8 cellular contexts compared by ENCODE assay signal in the genomic region with DNA sequence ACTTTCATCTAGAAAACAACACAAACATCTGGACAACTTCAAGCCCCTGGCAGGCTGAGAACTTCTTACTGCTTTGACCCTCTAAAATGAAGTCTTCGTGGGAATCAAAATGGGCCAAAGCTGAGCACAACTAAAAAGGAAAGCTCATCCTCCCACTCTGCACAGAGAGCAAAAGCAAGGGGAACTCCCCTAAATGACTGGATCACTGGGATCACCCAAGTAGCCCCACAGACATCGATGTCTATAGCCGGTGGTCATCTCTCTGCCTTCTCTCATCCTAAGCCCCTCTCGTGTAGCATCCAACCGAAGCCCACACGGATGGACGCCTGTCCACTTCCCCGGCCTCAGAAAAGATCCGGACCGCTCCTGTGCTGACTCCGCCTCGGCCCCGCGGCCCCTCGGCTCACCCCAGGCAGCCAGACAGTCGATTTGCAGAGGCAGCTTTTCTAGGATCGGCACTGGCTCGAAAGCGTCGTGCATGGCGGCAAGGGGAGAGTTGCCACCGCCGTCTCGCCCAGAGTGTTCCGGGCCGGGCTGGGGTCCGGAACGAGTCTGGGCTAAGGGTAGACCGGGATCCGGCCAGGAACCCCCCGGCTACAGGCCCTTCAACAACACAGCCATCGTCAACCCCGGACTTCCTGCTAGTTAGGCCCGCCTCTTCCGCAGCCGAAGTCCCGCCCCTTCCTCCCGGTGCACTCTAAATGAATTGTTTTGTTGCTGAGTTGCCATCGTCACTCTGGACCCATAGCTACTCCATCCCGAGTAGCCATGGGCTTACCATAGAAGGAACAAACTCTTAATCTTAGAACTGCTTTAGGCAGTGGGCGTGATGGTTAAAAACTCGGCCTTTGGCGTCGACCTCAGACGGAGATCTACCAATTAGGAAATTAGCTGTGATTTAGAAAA. TPM values are rescaled to one million over a fixed set of nuclear protein-coding genes. Genes with fewer than 3 reads are reported as not detected.
DNase-seq lines count a peak whose midpoint lies in the region; ATAC-seq and TF ChIP-seq lines count a peak whose summit lies in the region.

A gene with protein sequence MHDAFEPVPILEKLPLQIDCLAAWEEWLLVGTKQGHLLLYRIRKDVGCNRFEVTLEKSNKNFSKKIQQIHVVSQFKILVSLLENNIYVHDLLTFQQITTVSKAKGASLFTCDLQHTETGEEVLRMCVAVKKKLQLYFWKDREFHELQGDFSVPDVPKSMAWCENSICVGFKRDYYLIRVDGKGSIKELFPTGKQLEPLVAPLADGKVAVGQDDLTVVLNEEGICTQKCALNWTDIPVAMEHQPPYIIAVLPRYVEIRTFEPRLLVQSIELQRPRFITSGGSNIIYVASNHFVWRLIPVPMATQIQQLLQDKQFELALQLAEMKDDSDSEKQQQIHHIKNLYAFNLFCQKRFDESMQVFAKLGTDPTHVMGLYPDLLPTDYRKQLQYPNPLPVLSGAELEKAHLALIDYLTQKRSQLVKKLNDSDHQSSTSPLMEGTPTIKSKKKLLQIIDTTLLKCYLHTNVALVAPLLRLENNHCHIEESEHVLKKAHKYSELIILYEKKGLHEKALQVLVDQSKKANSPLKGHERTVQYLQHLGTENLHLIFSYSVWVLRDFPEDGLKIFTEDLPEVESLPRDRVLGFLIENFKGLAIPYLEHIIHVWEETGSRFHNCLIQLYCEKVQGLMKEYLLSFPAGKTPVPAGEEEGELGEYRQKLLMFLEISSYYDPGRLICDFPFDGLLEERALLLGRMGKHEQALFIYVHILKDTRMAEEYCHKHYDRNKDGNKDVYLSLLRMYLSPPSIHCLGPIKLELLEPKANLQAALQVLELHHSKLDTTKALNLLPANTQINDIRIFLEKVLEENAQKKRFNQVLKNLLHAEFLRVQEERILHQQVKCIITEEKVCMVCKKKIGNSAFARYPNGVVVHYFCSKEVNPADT (minus strand): TSS at position 631 of the 906 bp plus-strand sequence. CDS start 151 bp downstream, at position 480.

- peaks cover 10% of the 10 kb centered on the region for H3K36me3 Mint-ChIP-seq in activated naive CD4-positive, alpha-beta T cell treated with anti-CD3 and anti-CD28 coated beads, Interleukin-2, amount 50 U/mL, for 24 hours

- no peak for TF ChIP-seq CTCF in HFF-Myc (IDR thresholded peaks at IDR 0.05; ENCODE audit: low read depth, low read length, missing control alignments)

- peaks cover 42% of the 10 kb centered on the region for H3K4me1 Mint-ChIP-seq in activated naive CD4-positive, alpha-beta T cell treated with anti-CD3 and anti-CD28 coated beads, Interleukin-2, amount 50 U/mL, for 24 hours

- no peaks in the 10 kb centered on the region for H3K9me3 Mint-ChIP-seq in activated naive CD4-positive, alpha-beta T cell treated with anti-CD3 and anti-CD28 coated beads, Interleukin-2, amount 50 U/mL, for 24 hours

- H3K4me3 ChIP-seq in HFF-Myc (replicated peaks; ENCODE audit: low read depth, low read length), result peak within 1 kb of the TSS; percentile 95

- DNase-seq in GM04503 (ENCODE audit: low read depth) (peak; percentile 60), HFF-Myc (ENCODE audit: extremely low read depth, low read depth) (peak; percentile 67), NCI-H1048 (lab: John Stamatoyannopoulos, UW) (peak; percentile 33), glomerular endothelial cell (ENCODE audit: extremely low read depth, low read depth, low spot score) (peak; percentile 65), nucleus accumbens (lab: John Stamatoyannopoulos, UW) (peak; percentile 21 to 91 (median 80)), superior temporal gyrus (ENCODE audit: extremely low spot score) (peak; percentile 92)

- H3K4me3 Mint-ChIP-seq in activated naive CD4-positive, alpha-beta T cell treated with anti-CD3 and anti-CD28 coated beads, Interleukin-2, amount 50 U/mL, for 24 hours, result peak within 1 kb of the TSS; percentile 96

- no peaks in the 10 kb centered on the region for H3K27me3 Mint-ChIP-seq in activated naive CD4-positive, alpha-beta T cell treated with anti-CD3 and anti-CD28 coated beads, Interleukin-2, amount 50 U/mL, for 24 hours

- peak within 1 kb of the TSS; percentile 97 for H3K27ac Mint-ChIP-seq in activated naive CD4-positive, alpha-beta T cell treated with anti-CD3 and anti-CD28 coated beads, Interleukin-2, amount 50 U/mL, for 24 hours

- ATAC-seq in SK-N-SH treated with all-trans-retinoic acid at 6 μM for 48 hours, result peak; percentile 99

TF ChIP-seq in SK-N-SH treated with all-trans-retinoic acid at 6 μM for 48 hours, 23 proteins besides CTCF, POLR2A, EP300 and RAD21:
- TF ChIP-seq RARB (CRISPR knock-in tag; IDR thresholded peaks at IDR 0.05) (0 out of 2 replicates have a peak, but pooled peaks have one; percentile 12), GLIS3 (CRISPR knock-in tag; IDR thresholded peaks at IDR 0.05) (0 out of 2 replicates have a peak, but pooled peaks have one; percentile 22), SNAI2 (CRISPR knock-in tag; IDR thresholded peaks at IDR 0.05) (no peak), OSR1 (CRISPR knock-in tag; IDR thresholded peaks at IDR 0.05) (no peak), ZNF70 (CRISPR knock-in tag; IDR thresholded peaks at IDR 0.05) (no peak), ZNF565 (CRISPR knock-in tag; conservative IDR thresholded peaks at IDR 0.05; ENCODE audit: low read depth) (no peak), PPARA (CRISPR knock-in tag; IDR thresholded peaks at IDR 0.05; ENCODE audit: borderline replicate concordance) (no peak)
- TF ChIP-seq, protein P1, sequence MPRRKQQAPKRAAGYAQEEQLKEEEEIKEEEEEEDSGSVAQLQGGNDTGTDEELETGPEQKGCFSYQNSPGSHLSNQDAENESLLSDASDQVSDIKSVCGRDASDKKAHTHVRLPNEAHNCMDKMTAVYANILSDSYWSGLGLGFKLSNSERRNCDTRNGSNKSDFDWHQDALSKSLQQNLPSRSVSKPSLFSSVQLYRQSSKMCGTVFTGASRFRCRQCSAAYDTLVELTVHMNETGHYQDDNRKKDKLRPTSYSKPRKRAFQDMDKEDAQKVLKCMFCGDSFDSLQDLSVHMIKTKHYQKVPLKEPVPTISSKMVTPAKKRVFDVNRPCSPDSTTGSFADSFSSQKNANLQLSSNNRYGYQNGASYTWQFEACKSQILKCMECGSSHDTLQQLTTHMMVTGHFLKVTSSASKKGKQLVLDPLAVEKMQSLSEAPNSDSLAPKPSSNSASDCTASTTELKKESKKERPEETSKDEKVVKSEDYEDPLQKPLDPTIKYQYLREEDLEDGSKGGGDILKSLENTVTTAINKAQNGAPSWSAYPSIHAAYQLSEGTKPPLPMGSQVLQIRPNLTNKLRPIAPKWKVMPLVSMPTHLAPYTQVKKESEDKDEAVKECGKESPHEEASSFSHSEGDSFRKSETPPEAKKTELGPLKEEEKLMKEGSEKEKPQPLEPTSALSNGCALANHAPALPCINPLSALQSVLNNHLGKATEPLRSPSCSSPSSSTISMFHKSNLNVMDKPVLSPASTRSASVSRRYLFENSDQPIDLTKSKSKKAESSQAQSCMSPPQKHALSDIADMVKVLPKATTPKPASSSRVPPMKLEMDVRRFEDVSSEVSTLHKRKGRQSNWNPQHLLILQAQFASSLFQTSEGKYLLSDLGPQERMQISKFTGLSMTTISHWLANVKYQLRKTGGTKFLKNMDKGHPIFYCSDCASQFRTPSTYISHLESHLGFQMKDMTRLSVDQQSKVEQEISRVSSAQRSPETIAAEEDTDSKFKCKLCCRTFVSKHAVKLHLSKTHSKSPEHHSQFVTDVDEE (CRISPR knock-in tag; IDR thresholded peaks at IDR 0.05), result peak; percentile 56; the same call in 1 of the 2 replicates
- TF ChIP-seq, protein P2, sequence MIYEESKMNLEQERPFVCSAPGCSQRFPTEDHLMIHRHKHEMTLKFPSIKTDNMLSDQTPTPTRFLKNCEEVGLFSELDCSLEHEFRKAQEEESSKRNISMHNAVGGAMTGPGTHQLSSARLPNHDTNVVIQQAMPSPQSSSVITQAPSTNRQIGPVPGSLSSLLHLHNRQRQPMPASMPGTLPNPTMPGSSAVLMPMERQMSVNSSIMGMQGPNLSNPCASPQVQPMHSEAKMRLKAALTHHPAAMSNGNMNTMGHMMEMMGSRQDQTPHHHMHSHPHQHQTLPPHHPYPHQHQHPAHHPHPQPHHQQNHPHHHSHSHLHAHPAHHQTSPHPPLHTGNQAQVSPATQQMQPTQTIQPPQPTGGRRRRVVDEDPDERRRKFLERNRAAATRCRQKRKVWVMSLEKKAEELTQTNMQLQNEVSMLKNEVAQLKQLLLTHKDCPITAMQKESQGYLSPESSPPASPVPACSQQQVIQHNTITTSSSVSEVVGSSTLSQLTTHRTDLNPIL (CRISPR knock-in tag; IDR thresholded peaks at IDR 0.05; ENCODE audit: low read depth), result no peak
TF ChIP-seq in SK-N-SH treated with all-trans-retinoic acid at 6 μM for 48 hours: peak in this region for 3.

RNA-seq across cellular contexts. Expression of the gene that starts here (rescaled TPM):
- total RNA-seq in glomerular endothelial cell, result 53.6 and 57.1 TPM in 2 replicates

Comparison
In these comparisons a context has a peak if more than half of its experiments do, and no peak if none do; other contexts are left out.
1. Peak in every context shown above with its lines: DNase-seq, ATAC-seq and H3K4me3 ChIP-seq.
2. DNase-seq: peak in every context shown above with its lines; median percentile 92 in superior temporal gyrus; 80 in nucleus accumbens; 67 in HFF-Myc; 65 in glomerular endothelial cell; 60 in GM04503; 33 in NCI-H1048.